ENCODE assay signal across 11 cellular contexts in genomic region chr4:109690690-109691410, GRCh38. TPM values are rescaled to one million over a fixed set of nuclear protein-coding genes. Genes with fewer than 3 reads are reported as not detected.
DNase-seq lines count a peak whose midpoint lies in the region; ATAC-seq, FAIRE-seq and TF ChIP-seq lines count a peak whose summit lies in the region.
"Had no signal": no experiment of that assay in that cellular context is flagged by ENCODE, and none has a peak within 500 bp of the region (broad histone marks: within the 10 kb centered on the region; RNA-seq: fewer than 3 reads in every experiment).

No MANE protein-coding gene starts in this region.

- BruUV-seq in GM12878 (replicated peaks; lab: Mats Ljungman, UMichigan): no TSS peak

- H3K4me2 ChIP-seq in GM12878 (ENCODE audit: control insufficient read depth, insufficient read depth): peak overlapping the region; percentile 28

- no peak overlapping the region for H3K27ac Mint-ChIP-seq in glutamatergic neuron (ENCODE audit: unreplicated experiment)

- in situ Hi-C loops in GM12878 (cut with MboI): no loop called here

- no peak overlapping the region for H3K4me3 ChIP-seq in GM12878
- H3K4me3 ChIP-seq in stomach: no peak overlapping the region
- H3K4me3 ChIP-seq: tibial artery had no signal

- TF ChIP-seq EP300 in GM12878 (IDR thresholded peaks at IDR 0.05; ENCODE audit: borderline replicate concordance in 1 of 2, control insufficient read depth in 1 of 2, low read depth in 2 of 2, low read length in 2 of 2) (no peak), stomach (IDR thresholded peaks at IDR 0.05) (no peak)

- SMC1A ChIA-PET in GM12878 (lab: Charles Lee; ENCODE audit: uncharacterized antibody, unreplicated experiment): interaction anchor here (1.1 to 3.6 kb wide), 4 partner anchors 9 to 103 kb away, joined by 3 to 18 read pairs (median 4); partner anchors contain the start of gene CASP6

- H3K36me3 ChIP-seq in GM12878 (ENCODE audit: control insufficient read depth in 2 of 2, insufficient read depth in 2 of 2, low read length in 1 of 2) (peaks cover 0 to 18% of the 10 kb centered on the region in 2 experiments; a peak in 2 of 4 replicates), stomach (peaks cover 13 to 90% (median 88%) of the 10 kb centered on the region in 4 donors)

- CTCF ChIA-PET in GM12878 (lab: Yijun Ruan, JAX): interaction anchor here (0.5 to 1.6 kb wide), 2 partner anchors 10 to 59 kb away, joined by 3 to 11 read pairs; no protein-coding TSS in a partner anchor

- H3K4me3 Mint-ChIP-seq in glutamatergic neuron (ENCODE audit: unreplicated experiment): no peak overlapping the region

- no peak for TF ChIP-seq RAD21 in GM12878 (IDR thresholded peaks at IDR 0.05; ENCODE audit: insufficient read depth, low read depth, low read length)

- DNase-seq in GM12878 (ENCODE audit: low read depth, low spot score) (peak; percentile 31), RKO (ENCODE audit: low spot score) (no peak), cortex of kidney (lab: John Stamatoyannopoulos, UW) (no peak), glutamatergic neuron (no peak), stomach (no peak)
- DNase-seq: foreskin keratinocyte, NCI-H345, tibial artery had no signal

- H3K27me3 Mint-ChIP-seq in glutamatergic neuron (ENCODE audit: unreplicated experiment): no peaks in the 10 kb centered on the region

- H3K9ac ChIP-seq in GM12878 (ENCODE audit: control insufficient read depth, insufficient read depth, low read length): no peak overlapping the region

- no peak overlapping the region for H2AFZ ChIP-seq in GM12878 (ENCODE audit: control insufficient read depth, low read depth, low read length)

- FAIRE-seq in GM12878 (lab: Jason Lieb, UNC): peak; percentile 70

- H3K4me1 ChIP-seq in GM12878 (ENCODE audit: control insufficient read depth, insufficient read depth, low read length): peaks cover 4% of the 10 kb centered on the region; the same call in 1 of the 2 replicates
- H3K4me1 ChIP-seq in stomach: no peaks in the 10 kb centered on the region
- H3K4me1 ChIP-seq: foreskin keratinocyte, tibial artery had no signal

- TF ChIP-seq CTCF in GM12878 (IDR thresholded peaks at IDR 0.05 in 2 of 3, conservative IDR thresholded peaks at IDR 0.05 in 1 of 3; ENCODE audit: control insufficient read depth in 2 of 3, extremely low read depth in 1 of 3, insufficient read depth in 1 of 3, low read depth in 3 of 3, low read length in 3 of 3) (no peak), glutamatergic neuron (IDR thresholded peaks at IDR 0.05; ENCODE audit: partially characterized antibody, unreplicated experiment) (no peak), stomach (IDR thresholded peaks at IDR 0.05) (no peak)

- WGBS in GM12878 (ENCODE audit: insufficient coverage, insufficient replicate concordance, low lambda C conversion rate, missing lambda C conversion rate): 25% methylated on average over 6 of the region's 6 CpGs
- WGBS in stomach, 5 donors: 71 to 78% (median 74%) methylated on average over 6 of the region's 6 CpGs

- TF ChIP-seq POLR2A in GM12878 (IDR thresholded peaks at IDR 0.05; ENCODE audit: low read depth, low read length) (no peak), stomach (IDR thresholded peaks at IDR 0.05) (no peak)

- no peaks in the 10 kb centered on the region for H3K9me3 ChIP-seq in GM12878 (replicated peaks; ENCODE audit: control insufficient read depth, insufficient read depth, low read length)
- H3K9me3 ChIP-seq in stomach: no peaks in the 10 kb centered on the region
- H3K9me3 ChIP-seq: tibial artery had no signal

- ATAC-seq in GM18511 (IDR thresholded peaks at IDR 0.05; ENCODE audit: unreplicated experiment) (peak; percentile 96), GM21390 (IDR thresholded peaks at IDR 0.05; ENCODE audit: unreplicated experiment) (peak; percentile 83), HG03159 (IDR thresholded peaks at IDR 0.05; ENCODE audit: unreplicated experiment) (peak; percentile 80), GM12878 (peak; percentile 93)

- H3K27ac ChIP-seq in GM12878 (ENCODE audit: control insufficient read depth, insufficient read depth): no peak overlapping the region; the same call in 1 of the 2 replicates
- no peak overlapping the region for H3K27ac ChIP-seq in stomach
- H3K27ac ChIP-seq: foreskin keratinocyte, tibial artery had no signal

- H3K36me3 Mint-ChIP-seq in glutamatergic neuron (ENCODE audit: unreplicated experiment): no peaks in the 10 kb centered on the region

- H4K20me1 ChIP-seq in GM12878 (ENCODE audit: control insufficient read depth, insufficient read depth): no peaks in the 10 kb centered on the region

- RAD21 ChIA-PET in GM12878 (lab: Charles Lee; ENCODE audit: unreplicated experiment): no interaction called here

- no peaks in the 10 kb centered on the region for H3K79me2 ChIP-seq in GM12878 (ENCODE audit: control insufficient read depth, insufficient read depth, low read length)

- H3K27me3 ChIP-seq in GM12878 (replicated peaks in 1 of 2; ENCODE audit: control insufficient read depth in 2 of 2, insufficient read depth in 2 of 2, low read length in 1 of 2) (no peaks in the 10 kb centered on the region), stomach (no peaks in the 10 kb centered on the region)
- H3K27me3 ChIP-seq: foreskin keratinocyte, tibial artery had no signal

- intact Hi-C loops in GM12878 (cut with micrococcal nuclease; ENCODE audit: unreplicated experiment) (no loop called here), stomach (cut with DNase I; ENCODE audit: low total_unique reads) (loop anchor here (10.0 kb wide), 1 partner anchor 124 kb away; the partner anchor contains the start of gene GAR1)

- H3K4me1 Mint-ChIP-seq in glutamatergic neuron (ENCODE audit: low read depth, unreplicated experiment): no peaks in the 10 kb centered on the region

- POLR2A ChIA-PET in GM12878 (lab: Charles Lee): interaction anchor here (0.6 to 2.4 kb wide), 2 partner anchors 10 to 258 kb away, joined by 4 to 13 read pairs; no protein-coding TSS in a partner anchor

- H3K9me3 Mint-ChIP-seq in glutamatergic neuron (ENCODE audit: unreplicated experiment): no peaks in the 10 kb centered on the region

TF ChIP-seq in GM12878, 131 proteins besides CTCF, POLR2A, EP300 and RAD21 (continues in another document):
- TF ChIP-seq MTA3 (IDR thresholded peaks at IDR 0.05; ENCODE audit: borderline replicate concordance, low read length) (no peak), ASH2L (IDR thresholded peaks at IDR 0.05; ENCODE audit: borderline replicate concordance, low read depth) (no peak)

RNA-seq across cellular contexts. Expression of gene CASP6, which starts 12.4 kb away (rescaled TPM):
- total RNA-seq in GM12878 (2013; cell fraction: nucleolus; rRNA removed): 6.7 and 7.8 TPM in 2 replicates
- total RNA-seq in GM12878 (2014; rRNA removed): 24.0 and 33.7 TPM in 2 replicates
- 23.2 and 26.3 TPM in 2 replicates for total RNA-seq in GM12878 (2014; rRNA removed; fragmentation: Illumina TruSeq; extraction: Trizol)
- 18.1 and 20.0 TPM in 2 replicates for total RNA-seq in GM12878 (2021)
- polyA plus RNA-seq in GM12878 (2011; ENCODE audit: low read depth): 19.4 TPM
- polyA plus RNA-seq in GM12878 (2011; rRNA removed): 66.8 and 78.1 TPM in 2 replicates
- 42.7 and 53.6 TPM in 2 replicates for polyA plus RNA-seq in GM12878 (2011; cell fraction: cytosol; rRNA removed)
- polyA plus RNA-seq in GM12878 (2011; cell fraction: nucleus; rRNA removed): 11.5 and 13.8 TPM in 2 replicates
- 11.4 and 13.6 TPM in 2 replicates for polyA plus RNA-seq in GM12878 (2012)
- 34.0 and 44.0 TPM in 2 replicates for polyA plus RNA-seq in GM12878 (2014; fragmentation: Illumina TruSeq; extraction: Trizol)
- 10 to 100 TPM; 20.0 to 23.2 TPM for polyA plus RNA-seq in GM12878 (2014; fragmentation: Nextera tagmentation; extraction: Ambion mirVana)
- polyA plus RNA-seq in GM12878 (2014; rRNA removed): 22.9 and 27.9 TPM in 2 replicates
- polyA plus RNA-seq in GM12878 (2016; fragmentation: Nextera tagmentation; extraction: Ambion mirVana): 10 to 100 TPM; 51.2 to 56.2 TPM
- polyA minus RNA-seq in GM12878 (2011; rRNA and poly(A)+ RNA removed): 47.1 and 85.4 TPM in 2 replicates
- polyA minus RNA-seq in GM12878 (2011; cell fraction: cytosol; rRNA and poly(A)+ RNA removed): 17.5 TPM in 2 replicates
- polyA minus RNA-seq in GM12878 (2011; cell fraction: nucleus; rRNA and poly(A)+ RNA removed): 3.9 and 8.0 TPM in 2 replicates
- 15.0 TPM for total RNA-seq in glutamatergic neuron (ENCODE audit: unreplicated experiment)
- total RNA-seq in stomach: 10 to 100 TPM in 4 of 5 donors, 1 to 10 TPM in 1; 2.3 to 68.9 (median 33.8) TPM
- 10 to 100 TPM; 11.6 to 29.0 (median 22.8) TPM for polyA plus RNA-seq in stomach

RNA-seq across cellular contexts. Expression of gene PLA2G12A, which starts 39.0 kb away (rescaled TPM):
- total RNA-seq in GM12878 (2013; cell fraction: nucleolus; rRNA removed): 11.8 and 12.3 TPM in 2 replicates
- total RNA-seq in GM12878 (2014; rRNA removed) (6.7 and 7.6 TPM in 2 replicates), GM12878 (2014; rRNA removed; fragmentation: Illumina TruSeq; extraction: Trizol) (14.6 and 18.7 TPM in 2 replicates), GM12878 (2021) (16.5 and 18.4 TPM in 2 replicates), glutamatergic neuron (ENCODE audit: unreplicated experiment) (16.4 TPM), stomach (10 to 100 TPM in 3 of 5 donors, 1 to 10 TPM in 2; 3.5 to 95.9 (median 17.4) TPM)
- polyA plus RNA-seq in GM12878 (2011; ENCODE audit: low read depth): 29.2 TPM
- polyA plus RNA-seq in GM12878 (2011; rRNA removed) (30.9 and 36.8 TPM in 2 replicates), GM12878 (2014; fragmentation: Illumina TruSeq; extraction: Trizol) (8.5 and 12.3 TPM in 2 replicates), GM12878 (2014; fragmentation: Nextera tagmentation; extraction: Ambion mirVana) (1 to 10 TPM; 3.7 to 6.2 TPM), GM12878 (2014; rRNA removed) (9.7 and 14.5 TPM in 2 replicates), GM12878 (2016; fragmentation: Nextera tagmentation; extraction: Ambion mirVana) (10 to 100 TPM; 34.4 to 35.7 TPM), stomach (10 to 100 TPM in 1 of 3 donors, 1 to 10 TPM in 2; 6.4 to 11.9 (median 7.5) TPM)
- polyA plus RNA-seq in GM12878 (2011; cell fraction: cytosol; rRNA removed): 8.4 and 29.9 TPM in 2 replicates
- 6.1 and 8.6 TPM in 2 replicates for polyA plus RNA-seq in GM12878 (2011; cell fraction: nucleus; rRNA removed)
- polyA plus RNA-seq in GM12878 (2012): 11.9 and 12.1 TPM in 2 replicates
- polyA minus RNA-seq in GM12878 (2011; rRNA and poly(A)+ RNA removed): 41.7 and 56.8 TPM in 2 replicates
- polyA minus RNA-seq in GM12878 (2011; cell fraction: cytosol; rRNA and poly(A)+ RNA removed): 4.1 and 28.6 TPM in 2 replicates
- 4.0 and 7.2 TPM in 2 replicates for polyA minus RNA-seq in GM12878 (2011; cell fraction: nucleus; rRNA and poly(A)+ RNA removed)
